ENCODE assay signal across 22 cellular contexts in genomic region chr9:71245651-71246050, GRCh38.
DNase-seq lines count a peak whose midpoint lies in the region; ATAC-seq and TF ChIP-seq lines count a peak whose summit lies in the region.
"Had no signal": no experiment of that assay in that cellular context is flagged by ENCODE, and none has a peak within 500 bp of the region (broad histone marks: within the 10 kb centered on the region; RNA-seq: fewer than 3 reads in every experiment).

No MANE protein-coding gene starts in this region.

- H3K14ac ChIP-seq in neuronal stem cell (ENCODE audit: low read length), result no peak overlapping the region

- ATAC-seq in psoas muscle (no peak), GM21723 (IDR thresholded peaks at IDR 0.05; ENCODE audit: unreplicated experiment) (no peak), GM21515 (IDR thresholded peaks at IDR 0.05; ENCODE audit: unreplicated experiment) (no peak)
- ATAC-seq: HCT116, K562 had no signal

- no peak overlapping the region for H2BK12ac ChIP-seq in neuronal stem cell (ENCODE audit: low read length)

- no peak overlapping the region for H3K4ac ChIP-seq in neuronal stem cell (ENCODE audit: low read length)

- no peak overlapping the region for H3K4me2 ChIP-seq in neuronal stem cell (ENCODE audit: insufficient read depth, low read length, poor library complexity, severe bottlenecking)

- intact Hi-C loops in psoas muscle (cut with DNase I), result loop anchor here (5.0 to 10.0 kb wide), 2 partner anchors 321 to 603 kb away; no protein-coding TSS in a partner anchor

- no peak overlapping the region for H3K18ac ChIP-seq in neuronal stem cell (ENCODE audit: low read length)

- no peak overlapping the region for H2BK15ac ChIP-seq in neuronal stem cell (ENCODE audit: low read length)

- no peak overlapping the region for H2BK5ac ChIP-seq in neuronal stem cell (ENCODE audit: low read length)

- H3K9me3 ChIP-seq in HUES6 (ENCODE audit: control insufficient read depth, insufficient read depth, low read depth, low read length) (no peaks in the 10 kb centered on the region), neuronal stem cell (replicated peaks in 1 of 2; ENCODE audit: control insufficient read depth in 2 of 2, insufficient read depth in 1 of 2, low read depth in 1 of 2, low read length in 2 of 2) (no peaks in the 10 kb centered on the region), psoas muscle (no peaks in the 10 kb centered on the region)
- H3K9me3 ChIP-seq: Peyer's patch had no signal

- no peaks in the 10 kb centered on the region for H3K79me1 ChIP-seq in neuronal stem cell (ENCODE audit: low read depth, low read length)

- H3K27me3 ChIP-seq in HUES6 (ENCODE audit: control insufficient read depth, insufficient read depth, low read length) (no peaks in the 10 kb centered on the region), neuronal stem cell (ENCODE audit: control insufficient read depth in 3 of 3, insufficient read depth in 3 of 3, low read depth in 1 of 3, low read length in 3 of 3) (no peaks in the 10 kb centered on the region), psoas muscle (ENCODE audit: insufficient read depth in 3 of 3, low read length in 2 of 3) (no peaks in the 10 kb centered on the region)
- H3K27me3 ChIP-seq: Peyer's patch had no signal

- H3K4me1 ChIP-seq in HUES6 (ENCODE audit: control insufficient read depth, insufficient read depth, low read length) (peaks cover 21% of the 10 kb centered on the region), neuronal stem cell (ENCODE audit: control insufficient read depth in 2 of 2, insufficient read depth in 1 of 2, low read depth in 1 of 2, low read length in 2 of 2) (peaks cover 17 to 39% of the 10 kb centered on the region in 2 donors), psoas muscle (no peaks in the 10 kb centered on the region)
- H3K4me1 ChIP-seq: Peyer's patch had no signal

- no peak overlapping the region for H2AFZ ChIP-seq in neuronal stem cell (ENCODE audit: low read length)
- H2AFZ ChIP-seq: GM23248 had no signal

- H4K8ac ChIP-seq in neuronal stem cell (ENCODE audit: low read depth, low read length), result no peak overlapping the region

- H3K4me3 ChIP-seq in HUES6 (ENCODE audit: low read depth, low read length) (no peak overlapping the region), neuronal stem cell (ENCODE audit: low read length in 2 of 2) (no peak overlapping the region), psoas muscle (no peak overlapping the region)
- H3K4me3 ChIP-seq: GM23248, K562, Peyer's patch had no signal

- H3K9ac ChIP-seq in HUES6 (ENCODE audit: low read length) (no peak overlapping the region), neuronal stem cell (ENCODE audit: low read depth, low read length, poor library complexity) (no peak overlapping the region)
- H3K9ac ChIP-seq: GM23248 had no signal

- H3K36me3 ChIP-seq in HUES6 (ENCODE audit: control insufficient read depth, insufficient read depth, low read length), result no peaks in the 10 kb centered on the region
- H3K36me3 ChIP-seq in neuronal stem cell (replicated peaks in 1 of 2; ENCODE audit: control insufficient read depth in 2 of 2, insufficient read depth in 2 of 2, low read length in 2 of 2), result no peaks in the 10 kb centered on the region
- H3K36me3 ChIP-seq in psoas muscle (ENCODE audit: insufficient read depth in 1 of 2, low read depth in 1 of 2), result no peaks in the 10 kb centered on the region
- H3K36me3 ChIP-seq: Peyer's patch had no signal

- no peak overlapping the region for H2AK5ac ChIP-seq in neuronal stem cell (ENCODE audit: low read depth, low read length)

- DNase-seq in iPS DF 19.7 (ENCODE audit: low read depth, low spot score) (peak; percentile 28), neuronal stem cell (ENCODE audit: low spot score) (no peak), psoas muscle (no peak), inferior parietal cortex (ENCODE audit: extremely low spot score) (no peak)
- DNase-seq: C1 segment of cervical spinal cord; CD4-positive, alpha-beta memory T cell; COR-L47; DMS53; GM23248; Kasumi-1; NCI-H1105; NCI-H524 treated with DMSO at 0.1 percent for 48 hours; OCI-M1; Peyer's patch; SHP77 treated with DMSO at 0.1 percent for 48 hours had no signal

- no peak overlapping the region for H4K91ac ChIP-seq in neuronal stem cell (ENCODE audit: low read depth, low read length, poor library complexity)

- H2BK120ac ChIP-seq in neuronal stem cell (ENCODE audit: low read depth, low read length), result no peak overlapping the region

- TF ChIP-seq CTCF in VCaP (conservative IDR thresholded peaks at IDR 0.05) (no peak), psoas muscle (IDR thresholded peaks at IDR 0.05) (no peak)

- peak overlapping the region; percentile 14; the same call in 1 of the 2 replicates for H3K27ac ChIP-seq in HUES6 (ENCODE audit: low read depth, low read length)
- H3K27ac ChIP-seq in VCaP, result peak overlapping the region; percentile 17
- H3K27ac ChIP-seq in neuronal stem cell (replicated peaks; ENCODE audit: low read length), result peak overlapping the region; percentile 58
- H3K27ac ChIP-seq in psoas muscle, result no peak overlapping the region
- H3K27ac ChIP-seq: GM23248, HL-60, Peyer's patch had no signal

- H3K23ac ChIP-seq in neuronal stem cell (ENCODE audit: low read depth, low read length, poor library complexity), result no peak overlapping the region
